23 cellular contexts compared by ENCODE assay signal in the genomic region with DNA sequence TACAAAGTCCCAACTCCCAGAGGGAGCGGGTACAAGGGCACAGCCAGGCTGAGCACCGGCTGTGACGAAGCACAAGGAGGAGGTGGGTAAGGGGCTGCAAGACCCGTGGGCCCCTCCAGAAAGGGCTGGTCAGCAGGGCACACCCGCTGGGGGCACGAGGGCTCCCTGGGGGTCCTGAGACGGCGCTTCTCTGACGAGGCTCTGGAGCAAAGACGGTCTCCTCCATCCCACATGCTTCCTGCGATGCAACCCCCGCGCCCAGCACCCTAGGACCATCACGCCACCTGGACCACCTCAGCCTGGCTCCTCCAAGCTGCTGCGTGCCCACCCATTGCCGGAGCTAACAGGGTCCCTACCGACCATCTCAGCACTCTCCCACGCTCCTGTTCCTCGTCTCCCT.
"Had no signal": no experiment of that assay in that cellular context is flagged by ENCODE, and none has a peak within 500 bp of the region (broad histone marks: within the 10 kb centered on the region; RNA-seq: fewer than 3 reads in every experiment).

No MANE protein-coding gene starts in this region.

- ATAC-seq: activated CD4-positive, CD25-positive, alpha-beta regulatory T cell treated with anti-CD3 and anti-CD28 coated beads, Interleukin-2, amount 50 U/mL, for 24 hours; activated CD8-positive, alpha-beta T cell treated with anti-CD3 and anti-CD28 coated beads, Interleukin-2, amount 10 ng/mL, durations not matched to agents 7 days and 5 days; activated T-helper 17 cell treated with anti-CD3 and anti-CD28 coated beads, Interleukin-2, amount 50 U/mL, for 72 hours; foreskin keratinocyte; left lobe of liver; lower lobe of right lung; pancreas; psoas muscle; stimulated activated naive CD8-positive, alpha-beta T cell treated with anti-CD3 and anti-CD28 coated beads, Interleukin-15, amount 100 ng/mL, for 72 hours had no signal

- H3K9me3 Mint-ChIP-seq: activated CD4-positive, alpha-beta T cell treated with anti-CD3 and anti-CD28 coated beads, Interleukin-2, amount 10 ng/mL, durations not matched to agents 7 days and 5 days; activated naive CD8-positive, alpha-beta T cell treated with anti-CD3 and anti-CD28 coated beads, Interleukin-2, amount 10 ng/mL, durations not matched to agents 7 days and 5 days; activated T-helper 17 cell treated with anti-CD3 and anti-CD28 coated beads, Interleukin-2, amount 50 U/mL, for 72 hours; central memory CD8-positive, alpha-beta T cell; immature natural killer cell; naive B cell; stimulated activated naive CD8-positive, alpha-beta T cell treated with anti-CD3 and anti-CD28 coated beads, Interleukin-15, amount 100 ng/mL, for 72 hours had no signal

- H3K4me3 ChIP-seq: breast epithelium, lower lobe of right lung, pancreas, psoas muscle, right atrium auricular region, tibial artery had no signal

- H3K36me3 Mint-ChIP-seq: naive B cell had no signal

- H3K36me3 ChIP-seq: breast epithelium, right atrium auricular region had no signal

- H3K9me3 ChIP-seq: breast epithelium, lower lobe of right lung, pancreas, psoas muscle, right atrium auricular region, tibial artery had no signal

- H3K27me3 Mint-ChIP-seq: activated CD4-positive, alpha-beta T cell treated with anti-CD3 and anti-CD28 coated beads, Interleukin-2, amount 10 ng/mL, durations not matched to agents 7 days and 5 days; activated naive CD8-positive, alpha-beta T cell treated with anti-CD3 and anti-CD28 coated beads, Interleukin-2, amount 10 ng/mL, durations not matched to agents 7 days and 5 days; activated T-helper 17 cell treated with anti-CD3 and anti-CD28 coated beads, Interleukin-2, amount 50 U/mL, for 72 hours; central memory CD8-positive, alpha-beta T cell; naive B cell; stimulated activated naive CD8-positive, alpha-beta T cell treated with anti-CD3 and anti-CD28 coated beads, Interleukin-15, amount 100 ng/mL, for 72 hours had no signal

- H3K27ac Mint-ChIP-seq: activated CD4-positive, alpha-beta T cell treated with anti-CD3 and anti-CD28 coated beads, Interleukin-2, amount 10 ng/mL, durations not matched to agents 7 days and 5 days; activated CD8-positive, alpha-beta T cell treated with anti-CD3 and anti-CD28 coated beads, Interleukin-2, amount 10 ng/mL, durations not matched to agents 7 days and 5 days; stimulated activated naive CD8-positive, alpha-beta T cell treated with anti-CD3 and anti-CD28 coated beads, Interleukin-15, amount 100 ng/mL, for 72 hours had no signal

- DNase-seq: activated CD4-positive, alpha-beta T cell treated with anti-CD3 and anti-CD28 coated beads, Interleukin-2, amount 10 ng/mL, durations not matched to agents 7 days and 5 days; activated CD8-positive, alpha-beta T cell treated with anti-CD3 and anti-CD28 coated beads, Interleukin-2, amount 10 ng/mL, durations not matched to agents 7 days and 5 days; activated naive CD4-positive, alpha-beta T cell; activated naive CD8-positive, alpha-beta T cell treated with anti-CD3 and anti-CD28 coated beads, Interleukin-2, amount 10 ng/mL, durations not matched to agents 7 days and 5 days; activated T-cell treated with anti-CD3 and anti-CD28 coated beads, Interleukin-2, amount 50 U/mL, for 1 hour; amniotic stem cell; effector memory CD4-positive, alpha-beta T cell; foreskin keratinocyte; immature natural killer cell; lower lobe of right lung; naive B cell; pancreas; psoas muscle; stimulated activated CD4-positive, alpha-beta T cell treated with anti-CD3 and anti-CD28 coated beads, Interleukin-12 subunit alpha, Interleukin-12 subunit beta, amount 100 ng/mL, for 4 hours; stimulated activated CD4-positive, alpha-beta T cell treated with anti-CD3 and anti-CD28 coated beads, Interleukin-4, amount 100 ng/mL, for 4 hours; stimulated activated naive CD8-positive, alpha-beta T cell treated with anti-CD3 and anti-CD28 coated beads, Interleukin-15, amount 100 ng/mL, for 72 hours; tibial artery had no signal

- H3K27me3 ChIP-seq: breast epithelium, foreskin keratinocyte, pancreas, right atrium auricular region, tibial artery had no signal

- H3K27ac ChIP-seq: breast epithelium, foreskin keratinocyte, lower lobe of right lung, pancreas, psoas muscle, right atrium auricular region, tibial artery had no signal

- H3K4me3 Mint-ChIP-seq: activated CD4-positive, alpha-beta T cell treated with anti-CD3 and anti-CD28 coated beads, Interleukin-2, amount 10 ng/mL, durations not matched to agents 7 days and 5 days; activated CD8-positive, alpha-beta T cell treated with anti-CD3 and anti-CD28 coated beads, Interleukin-2, amount 10 ng/mL, durations not matched to agents 7 days and 5 days; activated naive CD8-positive, alpha-beta T cell treated with anti-CD3 and anti-CD28 coated beads, Interleukin-2, amount 10 ng/mL, durations not matched to agents 7 days and 5 days; central memory CD8-positive, alpha-beta T cell; immature natural killer cell; stimulated activated naive CD8-positive, alpha-beta T cell treated with anti-CD3 and anti-CD28 coated beads, Interleukin-15, amount 100 ng/mL, for 72 hours had no signal
